13 cellular contexts compared by ENCODE assay signal in the genomic region with DNA sequence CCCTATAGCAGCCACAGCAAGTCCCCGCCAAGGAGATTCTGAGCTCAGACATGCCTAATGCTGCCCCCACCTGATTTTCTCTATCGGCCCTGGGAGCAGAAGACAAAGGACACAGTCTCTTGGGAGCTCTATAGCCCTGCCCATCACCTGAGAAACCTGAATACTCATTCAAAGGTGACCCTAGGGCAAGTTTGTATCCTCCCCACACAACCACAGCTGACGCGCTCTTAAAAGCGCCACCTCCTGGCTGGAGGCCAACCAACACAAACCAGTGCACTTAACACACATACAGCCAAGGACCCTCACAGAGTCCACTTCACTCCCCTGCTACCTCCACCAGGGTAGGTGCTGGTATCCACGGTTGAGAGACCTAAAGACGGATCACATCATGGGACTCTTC. TPM values are rescaled to one million over a fixed set of nuclear protein-coding genes. Genes with fewer than 3 reads are reported as not detected.
DNase-seq lines count a peak whose midpoint lies in the region; ATAC-seq and TF ChIP-seq lines count a peak whose summit lies in the region.
"Had no signal": no experiment of that assay in that cellular context is flagged by ENCODE, and none has a peak within 500 bp of the region (broad histone marks: within the 10 kb centered on the region; RNA-seq: fewer than 3 reads in every experiment).

No MANE protein-coding gene starts in this region.

- peak; percentile 39 for DNase-seq in activated CD4-positive, alpha-beta T cell treated with anti-CD3 and anti-CD28 coated beads for 36 hours
- no peak for DNase-seq in activated CD4-positive, alpha-beta T cell treated with anti-CD3 and anti-CD28 coated beads, Interleukin-2, amount 50 U/mL, for 4 hours
- DNase-seq in GM13976 (ENCODE audit: low spot score) (no peak), islet precursor cell (peak; percentile 69), osteoblast (ENCODE audit: insufficient read length, low spot score, missing footprints) (no peak)
- DNase-seq: EL; stimulated activated naive CD4-positive, alpha-beta T cell had no signal

- no peak for ATAC-seq in activated CD4-positive, alpha-beta T cell treated with anti-CD3 and anti-CD28 coated beads for 36 hours
- ATAC-seq in HG03095 (IDR thresholded peaks at IDR 0.05; ENCODE audit: unreplicated experiment) (no peak), GM18909 (IDR thresholded peaks at IDR 0.05; ENCODE audit: poor library complexity, unreplicated experiment) (no peak)

- no peaks in the 10 kb centered on the region for H4K20me1 ChIP-seq in OCI-LY3 (ENCODE audit: insufficient read depth, low read length)
- H4K20me1 ChIP-seq in osteoblast (ENCODE audit: insufficient read depth, low read length): no peaks in the 10 kb centered on the region

- in situ Hi-C loops in GM13976 (cut with MboI; ENCODE audit: low sequenced_read_pairs, unreplicated experiment): no loop called here

- no peaks in the 10 kb centered on the region for H3K36me3 Mint-ChIP-seq in activated CD4-positive, alpha-beta T cell treated with anti-CD3 and anti-CD28 coated beads for 36 hours (ENCODE audit: low read depth)

- H3K36me3 ChIP-seq in OCI-LY3 (replicated peaks; ENCODE audit: low read depth, low read length) (no peaks in the 10 kb centered on the region), osteoblast (ENCODE audit: insufficient read depth, low read length) (no peaks in the 10 kb centered on the region)
- H3K36me3 ChIP-seq: SJSA1 had no signal

- intact Hi-C loops in activated CD4-positive, alpha-beta T cell treated with anti-CD3 and anti-CD28 coated beads for 36 hours (cut with DNase I, micrococcal nuclease): no loop called here

- no peak overlapping the region for H2AFZ ChIP-seq in OCI-LY3 (ENCODE audit: low read depth, low read length)
- no peak overlapping the region for H2AFZ ChIP-seq in osteoblast (ENCODE audit: low read length)

- H3K27me3 ChIP-seq in OCI-LY3 (ENCODE audit: low read depth, low read length) (peaks cover 60% of the 10 kb centered on the region), osteoblast (ENCODE audit: insufficient read depth, low read length) (peaks cover 64% of the 10 kb centered on the region)

- H3K4me2 ChIP-seq in OCI-LY3 (ENCODE audit: low read length) (no peak overlapping the region), osteoblast (ENCODE audit: insufficient read depth, low read length) (no peak overlapping the region)

- no peak overlapping the region for H3K9ac ChIP-seq in OCI-LY3 (ENCODE audit: low read length)

- POLR2A ChIA-PET in activated CD4-positive, alpha-beta T cell treated with anti-CD3 and anti-CD28 coated beads for 36 hours (lab: Charles Lee): no interaction called here

- H3K4me3 Mint-ChIP-seq in activated CD4-positive, alpha-beta T cell treated with anti-CD3 and anti-CD28 coated beads for 36 hours: no peak overlapping the region

- peaks cover 67% of the 10 kb centered on the region for H3K27me3 Mint-ChIP-seq in activated CD4-positive, alpha-beta T cell treated with anti-CD3 and anti-CD28 coated beads for 36 hours

- no peak overlapping the region for H3K27ac Mint-ChIP-seq in activated CD4-positive, alpha-beta T cell treated with anti-CD3 and anti-CD28 coated beads for 36 hours

- CTCF ChIA-PET in activated CD4-positive, alpha-beta T cell treated with anti-CD3 and anti-CD28 coated beads for 36 hours (lab: Charles Lee): interaction anchor here (0.6 to 1.6 kb wide), 5 partner anchors 21 to 463 kb away, joined by 3 to 9 read pairs (median 3); no protein-coding TSS in a partner anchor

- H3K9me3 ChIP-seq in OCI-LY3 (ENCODE audit: insufficient read depth, low read length) (no peaks in the 10 kb centered on the region), osteoblast (ENCODE audit: low read depth, low read length) (no peaks in the 10 kb centered on the region)

- no peaks in the 10 kb centered on the region for H3K4me1 ChIP-seq in OCI-LY3 (ENCODE audit: low read length)
- no peaks in the 10 kb centered on the region for H3K4me1 ChIP-seq in osteoblast (ENCODE audit: insufficient read depth, low read length)
- H3K4me1 ChIP-seq: SJSA1 had no signal

- H3K79me2 ChIP-seq in OCI-LY3 (ENCODE audit: low read length) (no peaks in the 10 kb centered on the region), osteoblast (ENCODE audit: insufficient read depth, low read length) (no peaks in the 10 kb centered on the region)

- H3K4me3 ChIP-seq in OCI-LY3 (ENCODE audit: low read length) (no peak overlapping the region), osteoblast (ENCODE audit: insufficient read depth, low read length) (no peak overlapping the region)
- H3K4me3 ChIP-seq: SJSA1 had no signal

- TF ChIP-seq CTCF in GM13976 (IDR thresholded peaks at IDR 0.05; ENCODE audit: borderline replicate concordance, control extremely low read depth, extremely low read depth, insufficient read depth, missing control alignments) (peak; percentile 20), OCI-LY3 (IDR thresholded peaks at IDR 0.05; ENCODE audit: low read depth, low read length) (peak; percentile 55), osteoblast (IDR thresholded peaks at IDR 0.05; ENCODE audit: extremely low read depth, low read depth, low read length) (no peak)

- H3K4me1 Mint-ChIP-seq in activated CD4-positive, alpha-beta T cell treated with anti-CD3 and anti-CD28 coated beads for 36 hours: no peaks in the 10 kb centered on the region

- no peaks in the 10 kb centered on the region for H3K9me3 Mint-ChIP-seq in activated CD4-positive, alpha-beta T cell treated with anti-CD3 and anti-CD28 coated beads for 36 hours (ENCODE audit: low read depth)

- no peak overlapping the region for H3K27ac ChIP-seq in OCI-LY3 (ENCODE audit: low read length)
- no peak overlapping the region for H3K27ac ChIP-seq in osteoblast (ENCODE audit: low read depth, low read length)
- H3K27ac ChIP-seq: SJSA1 had no signal

RNA-seq across cellular contexts. Expression of a gene that starts 8.8 kb away (rescaled TPM):
- not detected for total RNA-seq in activated CD4-positive, alpha-beta T cell treated with anti-CD3 and anti-CD28 coated beads for 36 hours
- total RNA-seq in osteoblast: not detected in 2 replicates
- total RNA-seq: renal cortical epithelial cell, SJSA1 had no signal

RNA-seq across cellular contexts. Expression of a gene that starts 26.7 kb away (rescaled TPM):
- not detected for total RNA-seq in activated CD4-positive, alpha-beta T cell treated with anti-CD3 and anti-CD28 coated beads for 36 hours
- not detected in 2 replicates for total RNA-seq in osteoblast
- total RNA-seq: NCI-H460, renal cortical epithelial cell, SJSA1 had no signal

RNA-seq across cellular contexts. Expression of a gene that starts 54.3 kb away (rescaled TPM):
- 10 to 100 TPM; 22.4 to 26.2 TPM for total RNA-seq in activated CD4-positive, alpha-beta T cell treated with anti-CD3 and anti-CD28 coated beads for 36 hours
- total RNA-seq in osteoblast: 3.6 and 5.9 TPM in 2 replicates

Comparison
In these comparisons a context has a peak if more than half of its experiments do, and no peak if none do; other contexts are left out.
1. DNase-seq: peak in activated CD4-positive, alpha-beta T cell treated with anti-CD3 and anti-CD28 coated beads for 36 hours (single experiment) and islet precursor cell (single experiment); none in activated CD4-positive, alpha-beta T cell treated with anti-CD3 and anti-CD28 coated beads, Interleukin-2, amount 50 U/mL, for 4 hours (0 of 2), GM13976 (single experiment) and osteoblast (single experiment).